Comparison of ENCODE assay signal across 1 cellular context in the genomic region with DNA sequence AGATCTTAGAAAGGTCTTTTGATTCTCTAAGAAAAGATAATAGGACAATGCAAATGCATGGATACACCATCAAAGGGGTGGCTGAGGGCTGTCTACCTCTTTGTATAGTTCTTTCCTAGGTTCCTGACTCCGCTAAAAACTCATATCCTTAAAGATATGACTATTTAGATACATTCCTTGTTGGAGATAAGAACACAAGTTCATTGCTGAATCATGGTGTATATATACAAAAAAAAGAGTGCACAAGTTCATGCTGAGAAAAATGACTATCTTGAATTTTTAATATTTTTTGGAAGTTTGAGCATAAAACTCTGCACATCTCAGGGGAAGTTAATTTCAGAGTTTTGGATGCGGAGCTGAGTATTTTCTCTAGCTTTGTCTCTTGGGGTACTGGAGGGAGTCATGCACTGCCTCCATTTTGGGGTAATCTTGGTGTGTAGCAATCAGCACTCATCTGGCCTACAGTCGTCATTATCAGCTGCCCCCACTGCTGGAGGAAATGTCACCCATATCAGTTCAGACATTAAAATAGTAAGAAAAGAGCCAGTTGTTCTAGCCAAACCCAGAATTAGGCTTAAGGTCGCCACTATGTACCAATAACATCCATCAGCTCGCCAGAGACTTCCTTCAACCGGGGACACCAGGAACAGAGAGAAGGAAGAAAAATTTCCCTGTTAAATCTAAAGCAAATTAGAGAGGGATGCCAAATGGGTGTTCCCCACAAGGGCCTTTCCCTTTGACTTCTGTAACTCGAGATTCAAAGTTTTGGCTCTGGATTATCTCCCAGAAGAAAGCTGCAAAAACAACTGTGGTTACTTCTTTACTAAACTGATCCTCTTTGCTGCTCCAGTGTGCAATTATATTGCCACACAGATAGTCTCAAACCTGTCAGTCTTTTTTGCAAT.
TF ChIP-seq lines count a peak whose summit lies in the region.

No MANE protein-coding gene starts in this region.

TF ChIP-seq in HepG2, 621 proteins besides CTCF, POLR2A, EP300 and RAD21:
- TF ChIP-seq U2AF2 (IDR thresholded peaks at IDR 0.05; ENCODE audit: low read depth, low read length) (no peak), ZNF773 (CRISPR knock-in tag; IDR thresholded peaks at IDR 0.05; ENCODE audit: borderline replicate concordance) (no peak), ZNF30 (CRISPR knock-in tag; IDR thresholded peaks at IDR 0.05) (no peak), SMAD1 (CRISPR knock-in tag; IDR thresholded peaks at IDR 0.05; ENCODE audit: borderline replicate concordance, low read depth) (no peak), PPARG (CRISPR knock-in tag; conservative IDR thresholded peaks at IDR 0.05) (0 out of 2 replicates have a peak, but pooled peaks have one; percentile 35)
- TF ChIP-seq, protein P1, sequence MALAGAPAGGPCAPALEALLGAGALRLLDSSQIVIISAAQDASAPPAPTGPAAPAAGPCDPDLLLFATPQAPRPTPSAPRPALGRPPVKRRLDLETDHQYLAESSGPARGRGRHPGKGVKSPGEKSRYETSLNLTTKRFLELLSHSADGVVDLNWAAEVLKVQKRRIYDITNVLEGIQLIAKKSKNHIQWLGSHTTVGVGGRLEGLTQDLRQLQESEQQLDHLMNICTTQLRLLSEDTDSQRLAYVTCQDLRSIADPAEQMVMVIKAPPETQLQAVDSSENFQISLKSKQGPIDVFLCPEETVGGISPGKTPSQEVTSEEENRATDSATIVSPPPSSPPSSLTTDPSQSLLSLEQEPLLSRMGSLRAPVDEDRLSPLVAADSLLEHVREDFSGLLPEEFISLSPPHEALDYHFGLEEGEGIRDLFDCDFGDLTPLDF (CRISPR knock-in tag; IDR thresholded peaks at IDR 0.05), result no peak
- TF ChIP-seq, protein P2, sequence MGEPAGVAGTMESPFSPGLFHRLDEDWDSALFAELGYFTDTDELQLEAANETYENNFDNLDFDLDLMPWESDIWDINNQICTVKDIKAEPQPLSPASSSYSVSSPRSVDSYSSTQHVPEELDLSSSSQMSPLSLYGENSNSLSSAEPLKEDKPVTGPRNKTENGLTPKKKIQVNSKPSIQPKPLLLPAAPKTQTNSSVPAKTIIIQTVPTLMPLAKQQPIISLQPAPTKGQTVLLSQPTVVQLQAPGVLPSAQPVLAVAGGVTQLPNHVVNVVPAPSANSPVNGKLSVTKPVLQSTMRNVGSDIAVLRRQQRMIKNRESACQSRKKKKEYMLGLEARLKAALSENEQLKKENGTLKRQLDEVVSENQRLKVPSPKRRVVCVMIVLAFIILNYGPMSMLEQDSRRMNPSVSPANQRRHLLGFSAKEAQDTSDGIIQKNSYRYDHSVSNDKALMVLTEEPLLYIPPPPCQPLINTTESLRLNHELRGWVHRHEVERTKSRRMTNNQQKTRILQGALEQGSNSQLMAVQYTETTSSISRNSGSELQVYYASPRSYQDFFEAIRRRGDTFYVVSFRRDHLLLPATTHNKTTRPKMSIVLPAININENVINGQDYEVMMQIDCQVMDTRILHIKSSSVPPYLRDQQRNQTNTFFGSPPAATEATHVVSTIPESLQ (CRISPR knock-in tag; conservative IDR thresholded peaks at IDR 0.05), result no peak
